1 cellular context compared by ENCODE assay signal in the genomic region with DNA sequence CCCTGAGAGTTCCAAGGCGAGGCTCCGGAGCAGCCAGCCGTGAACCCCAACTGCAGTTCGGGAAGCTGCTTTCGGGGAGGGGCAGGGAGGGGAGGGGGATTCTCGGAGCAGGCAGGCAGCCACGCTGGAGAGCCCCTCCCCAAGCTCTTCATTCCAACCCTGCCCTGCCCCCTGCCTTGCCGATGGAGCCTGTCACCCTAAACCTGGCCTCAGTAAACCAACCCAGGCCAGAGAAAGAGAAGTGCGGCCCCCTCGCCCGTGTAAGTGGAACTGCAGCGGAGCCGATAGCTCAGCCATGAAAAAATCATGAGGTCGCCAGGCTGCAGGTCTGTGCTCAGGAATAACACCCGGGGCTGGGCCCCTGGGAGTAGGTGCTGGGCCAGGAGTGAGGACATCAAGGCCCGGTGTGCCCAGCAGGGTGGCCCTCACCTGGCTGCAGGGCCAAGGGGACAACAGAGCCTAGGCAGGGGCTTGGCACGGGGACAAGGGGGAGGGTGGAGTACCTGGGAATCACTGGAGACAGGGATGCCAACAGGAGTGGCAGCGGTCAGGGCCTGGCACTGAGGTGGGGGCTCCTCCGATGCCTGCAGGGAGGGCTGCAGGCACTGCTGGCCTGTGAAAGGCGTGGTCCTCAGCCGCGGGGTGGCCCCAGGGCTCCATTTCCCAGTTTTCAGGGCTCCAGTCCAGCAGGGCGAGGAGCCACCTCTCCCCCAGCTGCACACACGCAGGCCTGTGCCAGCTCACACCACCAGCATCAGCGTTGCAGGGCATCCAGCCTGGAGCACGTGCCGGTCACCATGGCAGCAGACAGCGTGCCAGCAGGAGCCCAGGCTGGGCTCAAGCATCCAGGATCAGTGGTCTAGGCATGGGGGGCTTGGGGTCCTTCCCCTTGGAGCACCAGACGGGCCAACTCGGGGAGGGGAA.
TF ChIP-seq lines count a peak whose summit lies in the region.

No MANE protein-coding gene starts in this region.

TF ChIP-seq in HepG2, 621 proteins besides CTCF, POLR2A, EP300 and RAD21 (continued from another document):
- TF ChIP-seq, protein P1, sequence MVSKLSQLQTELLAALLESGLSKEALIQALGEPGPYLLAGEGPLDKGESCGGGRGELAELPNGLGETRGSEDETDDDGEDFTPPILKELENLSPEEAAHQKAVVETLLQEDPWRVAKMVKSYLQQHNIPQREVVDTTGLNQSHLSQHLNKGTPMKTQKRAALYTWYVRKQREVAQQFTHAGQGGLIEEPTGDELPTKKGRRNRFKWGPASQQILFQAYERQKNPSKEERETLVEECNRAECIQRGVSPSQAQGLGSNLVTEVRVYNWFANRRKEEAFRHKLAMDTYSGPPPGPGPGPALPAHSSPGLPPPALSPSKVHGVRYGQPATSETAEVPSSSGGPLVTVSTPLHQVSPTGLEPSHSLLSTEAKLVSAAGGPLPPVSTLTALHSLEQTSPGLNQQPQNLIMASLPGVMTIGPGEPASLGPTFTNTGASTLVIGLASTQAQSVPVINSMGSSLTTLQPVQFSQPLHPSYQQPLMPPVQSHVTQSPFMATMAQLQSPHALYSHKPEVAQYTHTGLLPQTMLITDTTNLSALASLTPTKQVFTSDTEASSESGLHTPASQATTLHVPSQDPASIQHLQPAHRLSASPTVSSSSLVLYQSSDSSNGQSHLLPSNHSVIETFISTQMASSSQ (IDR thresholded peaks at IDR 0.05; ENCODE audit: low read depth), result no peak
- TF ChIP-seq, protein P1 (CRISPR knock-in tag; IDR thresholded peaks at IDR 0.05; ENCODE audit: borderline replicate concordance), result no peak
- TF ChIP-seq, protein P2, sequence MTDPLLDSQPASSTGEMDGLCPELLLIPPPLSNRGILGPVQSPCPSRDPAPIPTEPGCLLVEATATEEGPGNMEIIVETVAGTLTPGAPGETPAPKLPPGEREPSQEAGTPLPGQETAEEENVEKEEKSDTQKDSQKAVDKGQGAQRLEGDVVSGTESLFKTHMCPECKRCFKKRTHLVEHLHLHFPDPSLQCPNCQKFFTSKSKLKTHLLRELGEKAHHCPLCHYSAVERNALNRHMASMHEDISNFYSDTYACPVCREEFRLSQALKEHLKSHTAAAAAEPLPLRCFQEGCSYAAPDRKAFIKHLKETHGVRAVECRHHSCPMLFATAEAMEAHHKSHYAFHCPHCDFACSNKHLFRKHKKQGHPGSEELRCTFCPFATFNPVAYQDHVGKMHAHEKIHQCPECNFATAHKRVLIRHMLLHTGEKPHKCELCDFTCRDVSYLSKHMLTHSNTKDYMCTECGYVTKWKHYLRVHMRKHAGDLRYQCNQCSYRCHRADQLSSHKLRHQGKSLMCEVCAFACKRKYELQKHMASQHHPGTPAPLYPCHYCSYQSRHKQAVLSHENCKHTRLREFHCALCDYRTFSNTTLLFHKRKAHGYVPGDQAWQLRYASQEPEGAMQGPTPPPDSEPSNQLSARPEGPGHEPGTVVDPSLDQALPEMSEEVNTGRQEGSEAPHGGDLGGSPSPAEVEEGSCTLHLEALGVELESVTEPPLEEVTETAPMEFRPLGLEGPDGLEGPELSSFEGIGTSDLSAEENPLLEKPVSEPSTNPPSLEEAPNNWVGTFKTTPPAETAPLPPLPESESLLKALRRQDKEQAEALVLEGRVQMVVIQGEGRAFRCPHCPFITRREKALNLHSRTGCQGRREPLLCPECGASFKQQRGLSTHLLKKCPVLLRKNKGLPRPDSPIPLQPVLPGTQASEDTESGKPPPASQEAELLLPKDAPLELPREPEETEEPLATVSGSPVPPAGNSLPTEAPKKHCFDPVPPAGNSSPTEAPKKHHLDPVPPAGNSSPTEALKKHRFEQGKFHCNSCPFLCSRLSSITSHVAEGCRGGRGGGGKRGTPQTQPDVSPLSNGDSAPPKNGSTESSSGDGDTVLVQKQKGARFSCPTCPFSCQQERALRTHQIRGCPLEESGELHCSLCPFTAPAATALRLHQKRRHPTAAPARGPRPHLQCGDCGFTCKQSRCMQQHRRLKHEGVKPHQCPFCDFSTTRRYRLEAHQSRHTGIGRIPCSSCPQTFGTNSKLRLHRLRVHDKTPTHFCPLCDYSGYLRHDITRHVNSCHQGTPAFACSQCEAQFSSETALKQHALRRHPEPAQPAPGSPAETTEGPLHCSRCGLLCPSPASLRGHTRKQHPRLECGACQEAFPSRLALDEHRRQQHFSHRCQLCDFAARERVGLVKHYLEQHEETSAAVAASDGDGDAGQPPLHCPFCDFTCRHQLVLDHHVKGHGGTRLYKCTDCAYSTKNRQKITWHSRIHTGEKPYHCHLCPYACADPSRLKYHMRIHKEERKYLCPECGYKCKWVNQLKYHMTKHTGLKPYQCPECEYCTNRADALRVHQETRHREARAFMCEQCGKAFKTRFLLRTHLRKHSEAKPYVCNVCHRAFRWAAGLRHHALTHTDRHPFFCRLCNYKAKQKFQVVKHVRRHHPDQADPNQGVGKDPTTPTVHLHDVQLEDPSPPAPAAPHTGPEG (CRISPR knock-in tag; IDR thresholded peaks at IDR 0.05), result 0 out of 2 replicates have a peak, but pooled peaks have one; percentile 35
- TF ChIP-seq, protein P3, sequence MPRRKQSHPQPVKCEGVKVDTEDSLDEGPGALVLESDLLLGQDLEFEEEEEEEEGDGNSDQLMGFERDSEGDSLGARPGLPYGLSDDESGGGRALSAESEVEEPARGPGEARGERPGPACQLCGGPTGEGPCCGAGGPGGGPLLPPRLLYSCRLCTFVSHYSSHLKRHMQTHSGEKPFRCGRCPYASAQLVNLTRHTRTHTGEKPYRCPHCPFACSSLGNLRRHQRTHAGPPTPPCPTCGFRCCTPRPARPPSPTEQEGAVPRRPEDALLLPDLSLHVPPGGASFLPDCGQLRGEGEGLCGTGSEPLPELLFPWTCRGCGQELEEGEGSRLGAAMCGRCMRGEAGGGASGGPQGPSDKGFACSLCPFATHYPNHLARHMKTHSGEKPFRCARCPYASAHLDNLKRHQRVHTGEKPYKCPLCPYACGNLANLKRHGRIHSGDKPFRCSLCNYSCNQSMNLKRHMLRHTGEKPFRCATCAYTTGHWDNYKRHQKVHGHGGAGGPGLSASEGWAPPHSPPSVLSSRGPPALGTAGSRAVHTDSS (CRISPR knock-in tag; conservative IDR thresholded peaks at IDR 0.05), result no peak
- no peak for TF ChIP-seq ZNF713 (CRISPR knock-in tag; IDR thresholded peaks at IDR 0.05)
- TF ChIP-seq HOXD1 (CRISPR knock-in tag; IDR thresholded peaks at IDR 0.05), result 0 out of 2 replicates have a peak, but pooled peaks have one; percentile 36
- peak; percentile 50; the same call in 1 of the 2 replicates for TF ChIP-seq SAFB2 (CRISPR knock-in tag; IDR thresholded peaks at IDR 0.05; ENCODE audit: borderline replicate concordance, low read depth)
- no peak for TF ChIP-seq RBM39 (IDR thresholded peaks at IDR 0.05; ENCODE audit: low read depth, low read length, poor library complexity, severe bottlenecking)
- TF ChIP-seq, protein P4, sequence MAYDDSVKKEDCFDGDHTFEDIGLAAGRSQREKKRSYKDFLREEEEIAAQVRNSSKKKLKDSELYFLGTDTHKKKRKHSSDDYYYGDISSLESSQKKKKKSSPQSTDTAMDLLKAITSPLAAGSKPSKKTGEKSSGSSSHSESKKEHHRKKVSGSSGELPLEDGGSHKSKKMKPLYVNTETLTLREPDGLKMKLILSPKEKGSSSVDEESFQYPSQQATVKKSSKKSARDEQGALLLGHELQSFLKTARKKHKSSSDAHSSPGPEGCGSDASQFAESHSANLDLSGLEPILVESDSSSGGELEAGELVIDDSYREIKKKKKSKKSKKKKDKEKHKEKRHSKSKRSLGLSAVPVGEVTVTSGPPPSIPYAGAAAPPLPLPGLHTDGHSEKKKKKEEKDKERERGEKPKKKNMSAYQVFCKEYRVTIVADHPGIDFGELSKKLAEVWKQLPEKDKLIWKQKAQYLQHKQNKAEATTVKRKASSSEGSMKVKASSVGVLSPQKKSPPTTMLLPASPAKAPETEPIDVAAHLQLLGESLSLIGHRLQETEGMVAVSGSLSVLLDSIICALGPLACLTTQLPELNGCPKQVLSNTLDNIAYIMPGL (CRISPR knock-in tag; IDR thresholded peaks at IDR 0.05; ENCODE audit: borderline replicate concordance in 1 of 2, low read depth in 1 of 2), result 0 out of 4 replicates have a peak, but pooled peaks of 1 of the 2 experiments have one; percentile 49
- peak; percentile 61 for TF ChIP-seq SMC3 (IDR thresholded peaks at IDR 0.05; ENCODE audit: low read length)
- no peak for TF ChIP-seq MXI1 (IDR thresholded peaks at IDR 0.05; ENCODE audit: borderline replicate concordance, low read depth, low read length)
- TF ChIP-seq MAFF (IDR thresholded peaks at IDR 0.05; ENCODE audit: low read depth, low read length), result no peak
- peak; percentile 32 for TF ChIP-seq CBX1 (IDR thresholded peaks at IDR 0.05; ENCODE audit: low read depth)
- peak; percentile 60 for TF ChIP-seq AGO1 (IDR thresholded peaks at IDR 0.05; ENCODE audit: low read depth, low read length, poor library complexity, severe bottlenecking)
- peak; percentile 36; the same call in 1 of the 2 replicates for TF ChIP-seq ZFX (CRISPR knock-in tag; IDR thresholded peaks at IDR 0.05; ENCODE audit: low read depth)
- peak; percentile 39; the same call in 1 of the 2 replicates for TF ChIP-seq SIN3A (IDR thresholded peaks at IDR 0.05; ENCODE audit: borderline replicate concordance, low read depth, low read length)
- 0 out of 2 replicates have a peak, but pooled peaks have one; percentile 36 for TF ChIP-seq ZNF292 (CRISPR knock-in tag; IDR thresholded peaks at IDR 0.05; ENCODE audit: borderline replicate concordance, low read depth)
- 0 out of 2 replicates have a peak, but pooled peaks have one; percentile 32 for TF ChIP-seq ZNF891 (CRISPR knock-in tag; IDR thresholded peaks at IDR 0.05)
- TF ChIP-seq GABPB1 (CRISPR knock-in tag; IDR thresholded peaks at IDR 0.05), result 0 out of 2 replicates have a peak, but pooled peaks have one; percentile 20
- peak; percentile 37 for TF ChIP-seq PHF5A (CRISPR knock-in tag; IDR thresholded peaks at IDR 0.05; ENCODE audit: low read depth, unreplicated experiment)
- TF ChIP-seq ZNF180 (CRISPR knock-in tag; IDR thresholded peaks at IDR 0.05; ENCODE audit: borderline replicate concordance, low read depth), result peak; percentile 47; the same call in 1 of the 2 replicates
- peak; percentile 43; the same call in 1 of the 2 replicates for TF ChIP-seq BHLHE40 (IDR thresholded peaks at IDR 0.05; ENCODE audit: low read length)
- TF ChIP-seq KDM5B (CRISPR knock-in tag; IDR thresholded peaks at IDR 0.05; ENCODE audit: borderline replicate concordance), result peak; percentile 60; the same call in 1 of the 2 replicates
- no peak for TF ChIP-seq FOSL1 (CRISPR knock-in tag; IDR thresholded peaks at IDR 0.05; ENCODE audit: borderline replicate concordance)
- TF ChIP-seq NCOA2 (CRISPR knock-in tag; IDR thresholded peaks at IDR 0.05), result no peak
TF ChIP-seq in HepG2: peak in this region for 29.
